ENCODE assay signal across 8 cellular contexts in the genomic region with DNA sequence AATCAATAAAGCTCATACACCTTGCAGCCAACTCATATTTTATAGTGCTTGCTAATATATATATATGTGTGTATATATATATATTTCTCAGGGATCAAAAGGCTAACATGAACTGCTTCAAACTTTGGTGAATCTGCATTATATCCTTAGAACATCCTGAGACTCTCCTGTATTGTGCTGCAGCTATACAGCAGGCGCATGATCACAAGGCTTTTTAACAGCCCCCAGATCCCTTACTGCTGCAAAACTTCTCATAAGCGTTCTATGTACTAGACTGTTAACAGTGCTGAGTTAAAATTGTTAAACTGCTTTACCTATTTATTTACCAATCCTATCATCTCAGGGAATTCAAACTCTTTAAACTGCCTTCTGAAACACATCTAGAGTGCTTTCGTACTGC. TPM values are rescaled to one million over a fixed set of nuclear protein-coding genes. Genes with fewer than 3 reads are reported as not detected.
DNase-seq lines count a peak whose midpoint lies in the region; ATAC-seq and TF ChIP-seq lines count a peak whose summit lies in the region.

No MANE protein-coding gene starts in this region.

- H3K79me1 ChIP-seq in mesenchymal stem cell (replicated peaks; ENCODE audit: low read length, poor library complexity, severe bottlenecking) = no peaks in the 10 kb centered on the region

- H3K18ac ChIP-seq in mesenchymal stem cell (ENCODE audit: low read depth in 1 of 2, low read length in 2 of 2) = no peak overlapping the region

- no peak overlapping the region for H2BK5ac ChIP-seq in mesenchymal stem cell (ENCODE audit: low read depth, low read length, poor library complexity, severe bottlenecking)

- H3K27ac ChIP-seq in HUES64 (ENCODE audit: low read depth, low read length) = 0 out of 2 replicates have a peak overlapping the region, but pooled peaks have one; percentile 98
- H3K27ac ChIP-seq in mesenchymal stem cell (ENCODE audit: low read length, poor library complexity, severe bottlenecking) = peak overlapping the region; percentile 94

- no peak overlapping the region for H4K8ac ChIP-seq in mesenchymal stem cell (ENCODE audit: low read length)

- H3K27me3 ChIP-seq in HUES64 (ENCODE audit: insufficient read depth, low read length) (no peaks in the 10 kb centered on the region), mesenchymal stem cell (ENCODE audit: control insufficient read depth in 1 of 2, insufficient read depth in 1 of 2, low read length in 2 of 2) (no peaks in the 10 kb centered on the region)

- 24% methylated on average over 3 of the region's 3 CpGs for WGBS in HUES64
- 13% methylated on average over 2 of the region's 3 CpGs for WGBS in mesenchymal stem cell

- H3K23ac ChIP-seq in mesenchymal stem cell (ENCODE audit: low read length in 2 of 2) = no peak overlapping the region

- H2AFZ ChIP-seq in mesenchymal stem cell (ENCODE audit: low read depth, low read length) = no peak overlapping the region

- H3K4me2 ChIP-seq in mesenchymal stem cell (ENCODE audit: low read length, poor library complexity, severe bottlenecking) = peak overlapping the region; percentile 85

- no peak overlapping the region for H2BK12ac ChIP-seq in mesenchymal stem cell (ENCODE audit: low read length in 2 of 2)

- no peak for TF ChIP-seq CTCF in AG10803 (conservative IDR thresholded peaks at IDR 0.05; ENCODE audit: low read length)

- ATAC-seq in GM18868 (IDR thresholded peaks at IDR 0.05; ENCODE audit: unreplicated experiment) = no peak
- ATAC-seq in HG02852 (IDR thresholded peaks at IDR 0.05; ENCODE audit: unreplicated experiment) = no peak

- H3K4me1 ChIP-seq in HUES64 (ENCODE audit: insufficient read depth, low read length) = peaks cover 28% of the 10 kb centered on the region
- peaks cover 7% of the 10 kb centered on the region for H3K4me1 ChIP-seq in mesenchymal stem cell (ENCODE audit: control insufficient read depth, insufficient read depth, low read depth, low read length)

- H3K36me3 ChIP-seq in HUES64 (ENCODE audit: insufficient read depth, low read length) (peaks cover 6% of the 10 kb centered on the region; the same call in 1 of the 2 replicates), mesenchymal stem cell (ENCODE audit: control insufficient read depth in 1 of 2, insufficient read depth in 2 of 2, low read depth in 1 of 2, low read length in 2 of 2) (peaks cover 0 to 7% of the 10 kb centered on the region in 2 experiments)

- no peak overlapping the region for H2AK5ac ChIP-seq in mesenchymal stem cell (ENCODE audit: low read length, severe bottlenecking)

- H3K14ac ChIP-seq in mesenchymal stem cell (ENCODE audit: low read length in 2 of 2) = no peak overlapping the region

- DNase-seq in AG10803 (ENCODE audit: low read depth) (no peak), astrocyte of the hippocampus (ENCODE audit: low read depth, low spot score) (peak; percentile 28), mesenchymal stem cell (peak; percentile 40), hypothalamus (lab: John Stamatoyannopoulos, UW) (no peak)
- DNase-seq in NK-92 treated with Interleukin-12 subunit alpha and Interleukin-12 subunit beta, amount 100 ng/mL, for 24 hours (lab: John Stamatoyannopoulos, UW) = no peak

- no peak overlapping the region for H3K4ac ChIP-seq in mesenchymal stem cell (ENCODE audit: low read depth in 1 of 2, low read length in 2 of 2)

- H2BK120ac ChIP-seq in mesenchymal stem cell (ENCODE audit: low read depth, low read length) = no peak overlapping the region

- H3K9ac ChIP-seq in HUES64 (ENCODE audit: low read depth, low read length) (peak overlapping the region; percentile 99), mesenchymal stem cell (ENCODE audit: low read length) (peak overlapping the region; percentile 99)

- H3K9me3 ChIP-seq in HUES64 (ENCODE audit: insufficient read depth, low read depth, low read length) (no peaks in the 10 kb centered on the region), mesenchymal stem cell (ENCODE audit: control insufficient read depth, low read length) (no peaks in the 10 kb centered on the region)

- no peak overlapping the region for H4K91ac ChIP-seq in mesenchymal stem cell (ENCODE audit: low read length)

- H2BK15ac ChIP-seq in mesenchymal stem cell (ENCODE audit: low read depth, poor library complexity, severe bottlenecking) = no peak overlapping the region

- H3K4me3 ChIP-seq in AG10803 (ENCODE audit: low read length) (peak overlapping the region; percentile 91), HUES64 (ENCODE audit: low read length) (peak overlapping the region; percentile 91), mesenchymal stem cell (ENCODE audit: insufficient read depth in 1 of 2, low read depth in 1 of 2, low read length in 2 of 2) (peak overlapping the region in 1 of 2 experiments; percentile 96)

RNA-seq across cellular contexts. Expression of a gene that starts 1.3 kb away (rescaled TPM):
- polyA plus RNA-seq in HUES64 (2013, experiment 1 of 2) = 23.3 TPM
- polyA plus RNA-seq in HUES64 (2013, experiment 2 of 2) = 26.7 TPM
- polyA plus RNA-seq in mesenchymal stem cell (2013, experiment 1 of 2) = 18.3 TPM
- polyA plus RNA-seq in mesenchymal stem cell (2013, experiment 2 of 2) = 17.8 TPM

RNA-seq across cellular contexts. Expression of a gene that starts 55.4 kb away (rescaled TPM):
- 30.7 TPM for polyA plus RNA-seq in HUES64 (2013, experiment 1 of 2)
- polyA plus RNA-seq in HUES64 (2013, experiment 2 of 2) = 37.2 TPM
- 43.8 TPM for polyA plus RNA-seq in mesenchymal stem cell (2013, experiment 1 of 2)
- 45.5 TPM for polyA plus RNA-seq in mesenchymal stem cell (2013, experiment 2 of 2)

Comparison
In these comparisons a context has a peak if more than half of its experiments do, and no peak if none do; other contexts are left out.
1. DNase-seq: peak in astrocyte of the hippocampus (single experiment) and mesenchymal stem cell (single experiment); none in AG10803 (single experiment), NK-92 treated with Interleukin-12 subunit alpha and Interleukin-12 subunit beta, amount 100 ng/mL, for 24 hours (single experiment) and hypothalamus (0 of 51).